In genomic region chr15:36370051-36370734, GRCh38 we compare ENCODE assay signal across 13 cellular contexts.
DNase-seq lines count a peak whose midpoint lies in the region; ATAC-seq and TF ChIP-seq lines count a peak whose summit lies in the region.
"Had no signal": no experiment of that assay in that cellular context is flagged by ENCODE, and none has a peak within 500 bp of the region (broad histone marks: within the 10 kb centered on the region; RNA-seq: fewer than 3 reads in every experiment).

No MANE protein-coding gene starts in this region.

- no peak overlapping the region for H3K4me3 Mint-ChIP-seq in mesothelial cell of epicardium
- H3K4me3 Mint-ChIP-seq: CD14-positive monocyte had no signal

- H3K9me3 Mint-ChIP-seq in mesothelial cell of epicardium = no peaks in the 10 kb centered on the region

- no peaks in the 10 kb centered on the region for H3K36me3 ChIP-seq in ACC112 (ENCODE audit: insufficient read depth, low read length)
- no peaks in the 10 kb centered on the region for H3K36me3 ChIP-seq in PC-9 (ENCODE audit: low read depth)

- no TSS peak for BruUV-seq in PC-9 (replicated peaks; lab: Mats Ljungman, UMichigan)

- H3K4me1 Mint-ChIP-seq in mesothelial cell of epicardium = peaks cover 60% of the 10 kb centered on the region
- H3K4me1 Mint-ChIP-seq: CD14-positive monocyte had no signal

- TF ChIP-seq CTCF in PC-9 (conservative IDR thresholded peaks at IDR 0.05) = no peak
- no peak for TF ChIP-seq CTCF in mesothelial cell of epicardium (IDR thresholded peaks at IDR 0.05; ENCODE audit: unreplicated experiment)

- ATAC-seq in GM18907 (IDR thresholded peaks at IDR 0.05; ENCODE audit: unreplicated experiment) = no peak

- H3K27me3 ChIP-seq in ACC112 (ENCODE audit: insufficient read depth, low read length) (no peaks in the 10 kb centered on the region), PC-9 (ENCODE audit: insufficient read depth, low read depth) (no peaks in the 10 kb centered on the region)

- peak overlapping the region; percentile 75 for H3K27ac Mint-ChIP-seq in mesothelial cell of epicardium
- H3K27ac Mint-ChIP-seq: CD14-positive monocyte had no signal

- no peaks in the 10 kb centered on the region for H4K20me1 ChIP-seq in PC-9 (ENCODE audit: insufficient read depth)

- H3K4me2 ChIP-seq in PC-9 = peak overlapping the region; percentile 53

- H3K4me1 ChIP-seq in ACC112 (ENCODE audit: control insufficient read depth, insufficient read depth, low read length, unreplicated experiment) (peaks cover 51% of the 10 kb centered on the region), PC-9 (replicated peaks; ENCODE audit: insufficient read depth) (peaks cover 71% of the 10 kb centered on the region)

- no peak for DNase-seq in PC-9
- no peak for DNase-seq in epithelial cell of prostate (ENCODE audit: low read depth, low spot score)
- DNase-seq in mesothelial cell of epicardium (ENCODE audit: low spot score in 2 of 2, unreplicated experiment in 2 of 2) = no peak
- DNase-seq in NCI-H82 treated with DMSO at 0.1 percent for 48 hours (lab: John Stamatoyannopoulos, UW; ENCODE audit: unreplicated experiment) = no peak
- DNase-seq in activated gamma-delta T cell (lab: John Stamatoyannopoulos, UW) = no peak
- DNase-seq in NCI-H446 (lab: John Stamatoyannopoulos, UW) = no peak
- DNase-seq: COR-L47, NCI-H1436, NCI-H2029 treated with DMSO at 0.1 percent for 48 hours, NCI-H524 treated with DMSO at 0.1 percent for 48 hours had no signal

- intact Hi-C loops in PC-9 (cut with micrococcal nuclease; ENCODE audit: unreplicated experiment) = loop anchor here (2.0 to 10.0 kb wide), 5 partner anchors 132 to 1081 kb away; partner anchors contain the start of gene MEIS2

- peaks cover 32% of the 10 kb centered on the region for H3F3A ChIP-seq in PC-9 (ENCODE audit: insufficient read depth, low read depth)

- no peaks in the 10 kb centered on the region for H3K79me2 ChIP-seq in ACC112 (ENCODE audit: control insufficient read depth, insufficient read depth, low read length, unreplicated experiment)
- no peaks in the 10 kb centered on the region for H3K79me2 ChIP-seq in PC-9 (ENCODE audit: low read depth)

- peak overlapping the region; percentile 96 for H3K27ac ChIP-seq in ACC112 (ENCODE audit: low read depth, low read length)
- H3K27ac ChIP-seq in PC-9 = peak overlapping the region; percentile 94
- peak overlapping the region; percentile 23 for H3K27ac ChIP-seq in epithelial cell of prostate

- H2AFZ ChIP-seq in ACC112 (ENCODE audit: low read length, unreplicated experiment) (peak overlapping the region; percentile 53), PC-9 (no peak overlapping the region)

- no peaks in the 10 kb centered on the region for H3K9me2 ChIP-seq in PC-9 (ENCODE audit: insufficient read depth)

- H3K36me3 Mint-ChIP-seq in mesothelial cell of epicardium = peaks cover 2% of the 10 kb centered on the region
- H3K36me3 Mint-ChIP-seq: CD14-positive monocyte had no signal

- H3K9me3 ChIP-seq in PC-9 (ENCODE audit: insufficient read depth, low read depth) = peaks cover 9% of the 10 kb centered on the region

- POLR2A ChIA-PET in PC-9 (lab: Charles Lee; ENCODE audit: unreplicated experiment) = no interaction called here

- H3K4me3 ChIP-seq in ACC112 (ENCODE audit: low read depth, low read length) = peak overlapping the region; percentile 41; the same call in 1 of the 2 replicates
- H3K4me3 ChIP-seq in PC-9 = 0 out of 2 replicates have a peak overlapping the region, but pooled peaks have one; percentile 5

- no peaks in the 10 kb centered on the region for H3K27me3 Mint-ChIP-seq in mesothelial cell of epicardium (ENCODE audit: low read depth)

- CTCF ChIA-PET in PC-9 (lab: Charles Lee) = no interaction called here

Comparison
In these comparisons a context has a peak if more than half of its experiments do, and no peak if none do; other contexts are left out.
1. H3K27ac ChIP-seq: peak in every context shown above with its lines; median percentile 96 in ACC112; 94 in PC-9; 23 in epithelial cell of prostate.